ENCODE assay signal across 17 cellular contexts in the genomic region with DNA sequence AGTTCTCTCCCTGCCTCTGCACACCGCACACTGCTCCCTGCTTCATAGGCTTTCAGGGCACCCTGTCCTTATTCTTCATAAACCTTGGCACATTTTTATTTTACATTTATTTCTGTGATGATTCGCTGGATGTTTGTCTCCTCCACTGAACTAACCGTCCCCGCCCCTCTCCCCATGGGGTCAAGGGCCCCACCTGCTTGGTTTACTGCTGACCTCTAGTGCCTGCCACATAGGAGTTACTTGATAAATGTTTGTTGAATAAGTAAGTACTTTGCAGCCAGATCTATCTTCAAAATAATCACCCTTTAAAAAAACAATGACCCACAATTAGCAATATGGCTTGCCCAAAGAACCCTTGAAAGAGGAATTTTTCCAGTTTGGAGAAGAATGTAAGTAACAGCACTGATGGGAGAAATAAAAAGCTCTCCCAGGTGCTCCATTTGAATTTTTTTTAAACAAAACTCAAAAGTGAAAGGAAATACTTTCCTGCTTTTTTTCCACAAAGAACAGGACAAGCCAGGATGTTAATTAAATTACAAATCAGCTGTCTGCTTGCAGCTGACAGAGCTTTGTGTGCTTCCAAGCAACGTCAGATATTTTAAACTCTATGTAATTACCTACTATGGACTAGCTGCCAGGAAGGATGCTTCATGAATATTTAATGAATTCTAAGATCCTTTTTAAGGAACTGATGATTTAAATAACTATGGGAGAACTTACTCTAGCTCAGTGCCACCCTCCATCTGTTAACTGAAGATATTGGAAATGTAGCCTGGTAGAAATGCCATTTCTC.
DNase-seq lines count a peak whose midpoint lies in the region; TF ChIP-seq lines count a peak whose summit lies in the region.
"Had no signal": no experiment of that assay in that cellular context is flagged by ENCODE, and none has a peak within 500 bp of the region (broad histone marks: within the 10 kb centered on the region; RNA-seq: fewer than 3 reads in every experiment).

No MANE protein-coding gene starts in this region.

- no peak overlapping the region for H3K4me3 ChIP-seq in dorsolateral prefrontal cortex
- H3K4me3 ChIP-seq: lung, suprapubic skin had no signal

- H3K9me3 Mint-ChIP-seq in neural crest cell (no peaks in the 10 kb centered on the region), mesothelial cell of epicardium (peaks cover 6% of the 10 kb centered on the region)

- H3K27ac Mint-ChIP-seq in neural crest cell (ENCODE audit: unreplicated experiment), result peak overlapping the region; percentile 9
- no peak overlapping the region for H3K27ac Mint-ChIP-seq in mesothelial cell of epicardium
- H3K27ac Mint-ChIP-seq: activated naive CD4-positive, alpha-beta T cell treated with anti-CD3 and anti-CD28 coated beads, Interleukin-2, amount 50 U/mL, for 24 hours; nephron; T-helper 1 cell treated with Interleukin-12 subunit alpha and Interleukin-12 subunit beta and Interleukin-4 antibody, amounts not matched to agents 30 μg/mL and 1 μg/mL, for 36 hours had no signal

- no peaks in the 10 kb centered on the region for H3K36me3 Mint-ChIP-seq in neural crest cell (ENCODE audit: low read depth)
- H3K36me3 Mint-ChIP-seq in mesothelial cell of epicardium, result no peaks in the 10 kb centered on the region
- H3K36me3 Mint-ChIP-seq: activated naive CD4-positive, alpha-beta T cell treated with anti-CD3 and anti-CD28 coated beads, Interleukin-2, amount 50 U/mL, for 24 hours had no signal

- TF ChIP-seq CTCF in dorsolateral prefrontal cortex (IDR thresholded peaks at IDR 0.05 in 54 of 56, conservative IDR thresholded peaks at IDR 0.05 in 2 of 56; ENCODE audit: low read depth in 1 of 56, partially characterized antibody in 56 of 56), result no peak
- TF ChIP-seq CTCF in neural crest cell (conservative IDR thresholded peaks at IDR 0.05), result no peak
- TF ChIP-seq CTCF in mesothelial cell of epicardium (IDR thresholded peaks at IDR 0.05; ENCODE audit: unreplicated experiment), result no peak

- intact Hi-C loops in dorsolateral prefrontal cortex (cut with DNase I), result no loop called here

- H3K27me3 Mint-ChIP-seq in neural crest cell (ENCODE audit: low read depth) (peaks cover 13% of the 10 kb centered on the region), mesothelial cell of epicardium (ENCODE audit: low read depth) (peaks cover 8% of the 10 kb centered on the region)
- H3K27me3 Mint-ChIP-seq: activated naive CD4-positive, alpha-beta T cell treated with anti-CD3 and anti-CD28 coated beads, Interleukin-2, amount 50 U/mL, for 24 hours had no signal

- H3K27ac ChIP-seq in dorsolateral prefrontal cortex, result peak overlapping the region in 40 of 59 donors; percentile 0 to 81 (median 48)
- H3K27ac ChIP-seq: suprapubic skin had no signal

- no peak overlapping the region for H3K4me3 Mint-ChIP-seq in neural crest cell
- no peak overlapping the region for H3K4me3 Mint-ChIP-seq in mesothelial cell of epicardium
- H3K4me3 Mint-ChIP-seq: activated naive CD4-positive, alpha-beta T cell treated with anti-CD3 and anti-CD28 coated beads, Interleukin-2, amount 50 U/mL, for 24 hours; nephron; T-helper 1 cell treated with Interleukin-12 subunit alpha and Interleukin-12 subunit beta and Interleukin-4 antibody, amounts not matched to agents 30 μg/mL and 1 μg/mL, for 36 hours had no signal

- DNase-seq in NCI-H1105 treated with DMSO at 0.1 percent for 48 hours (lab: John Stamatoyannopoulos, UW) (peak; percentile 15), NCI-H1105 (lab: John Stamatoyannopoulos, UW) (no peak), NCI-H510A treated with DMSO at 0.1 percent for 48 hours (lab: John Stamatoyannopoulos, UW) (peak; percentile 21), dorsolateral prefrontal cortex (no peak), neural crest cell (ENCODE audit: low read depth, low spot score) (no peak), T-helper 9 cell (no peak), SKM-1 (lab: John Stamatoyannopoulos, UW; ENCODE audit: unreplicated experiment) (no peak), mesothelial cell of epicardium (ENCODE audit: low spot score in 2 of 2, unreplicated experiment in 2 of 2) (no peak)
- DNase-seq: activated CD4-positive, alpha-beta T cell treated with anti-CD3 and anti-CD28 coated beads for 1 hour; effector CD4-positive, alpha-beta T cell; NCI-H2171; RPMI8226 had no signal

- H3K27me3 ChIP-seq in dorsolateral prefrontal cortex, result no peaks in the 10 kb centered on the region
- H3K27me3 ChIP-seq: suprapubic skin had no signal

- H3K4me1 Mint-ChIP-seq in neural crest cell (peaks cover 16% of the 10 kb centered on the region), mesothelial cell of epicardium (peaks cover 10% of the 10 kb centered on the region)
- H3K4me1 Mint-ChIP-seq: activated naive CD4-positive, alpha-beta T cell treated with anti-CD3 and anti-CD28 coated beads, Interleukin-2, amount 50 U/mL, for 24 hours had no signal

Comparison
In these comparisons a context has a peak if more than half of its experiments do, and no peak if none do; other contexts are left out.
1. DNase-seq: peak in NCI-H1105 treated with DMSO at 0.1 percent for 48 hours (single experiment) and NCI-H510A treated with DMSO at 0.1 percent for 48 hours (single experiment); none in NCI-H1105 (single experiment), dorsolateral prefrontal cortex (0 of 10), neural crest cell (single experiment), T-helper 9 cell (single experiment), SKM-1 (single experiment) and mesothelial cell of epicardium (0 of 2).